Comparison of ENCODE assay signal across 2 cellular contexts in genomic region chr3:52789746-52790040, GRCh38.
TF ChIP-seq lines count a peak whose summit lies in the region.

No MANE protein-coding gene starts in this region.

TF ChIP-seq in WTC11, 78 proteins besides CTCF, POLR2A, EP300 and RAD21 (continued from another document):
- TF ChIP-seq ZNF425 (CRISPR knock-in tag; conservative IDR thresholded peaks at IDR 0.05) (no peak), ZNF281 (CRISPR knock-in tag; IDR thresholded peaks at IDR 0.05) (no peak), PRRX2 (CRISPR knock-in tag; IDR thresholded peaks at IDR 0.05) (no peak), MYBL2 (CRISPR knock-in tag; IDR thresholded peaks at IDR 0.05) (no peak), SMAD3 (CRISPR knock-in tag; IDR thresholded peaks at IDR 0.05; ENCODE audit: borderline replicate concordance) (no peak)

TF ChIP-seq in liver, 16 proteins besides CTCF, POLR2A, EP300 and RAD21 (continued from another document):
- TF ChIP-seq MAX (IDR thresholded peaks at IDR 0.05): no peak
- no peak for TF ChIP-seq SP1 (IDR thresholded peaks at IDR 0.05)
